25 cellular contexts compared by ENCODE assay signal in the genomic region with DNA sequence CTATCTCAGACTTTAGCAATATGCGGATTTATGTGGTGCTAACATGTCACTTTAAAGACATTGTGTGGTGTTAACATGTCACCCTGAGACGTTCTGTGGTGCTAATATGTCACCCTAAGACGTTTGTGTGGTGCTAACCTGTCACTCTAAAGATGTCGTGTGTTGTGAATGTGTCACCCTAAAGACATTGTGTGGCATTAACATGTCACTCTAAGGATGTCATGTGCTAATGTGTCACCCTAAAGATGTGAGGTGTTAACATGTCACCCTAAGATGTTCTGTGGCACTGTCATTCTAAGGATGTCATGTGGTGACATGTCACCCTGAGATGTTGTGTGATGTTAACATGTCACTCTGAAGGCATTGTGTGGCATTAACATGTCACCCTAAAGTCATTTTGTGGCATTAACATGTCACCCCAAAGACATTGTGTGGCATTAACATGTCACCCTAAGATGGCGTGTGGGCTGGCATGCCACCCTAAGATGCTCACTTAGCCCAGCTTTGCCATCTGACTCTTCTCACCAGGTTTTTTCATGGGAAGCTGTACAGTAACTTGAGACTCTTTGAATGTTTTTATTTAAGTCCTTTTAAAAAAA.
"Had no signal": no experiment of that assay in that cellular context is flagged by ENCODE, and none has a peak within 500 bp of the region (broad histone marks: within the 10 kb centered on the region; RNA-seq: fewer than 3 reads in every experiment).

No MANE protein-coding gene starts in this region.

- H3K27ac ChIP-seq: brain microvascular endothelial cell, SK-N-MC, VCaP had no signal

- H3K9me3 ChIP-seq: MG63 had no signal

- H3K36me3 Mint-ChIP-seq: activated naive CD4-positive, alpha-beta T cell treated with anti-CD3 and anti-CD28 coated beads, Interleukin-2, amount 10 ng/mL, durations not matched to agents 7 days and 5 days; activated naive CD8-positive, alpha-beta T cell treated with anti-CD3 and anti-CD28 coated beads for 36 hours had no signal

- H3K9me3 Mint-ChIP-seq: activated CD8-positive, alpha-beta T cell treated with anti-CD3 and anti-CD28 coated beads for 36 hours; activated naive CD4-positive, alpha-beta T cell treated with anti-CD3 and anti-CD28 coated beads, Interleukin-2, amount 10 ng/mL, durations not matched to agents 7 days and 5 days; activated naive CD8-positive, alpha-beta T cell treated with anti-CD3 and anti-CD28 coated beads for 36 hours; activated T-cell treated with anti-CD3 and anti-CD28 coated beads, Interleukin-2, amount 50 U/mL, for 72 hours; activated T-helper 2 cell treated with anti-CD3 and anti-CD28 coated beads, Interferon-gamma antibody, Interleukin-2, Interleukin-4, amounts not matched to agents 10 μg/mL and 5 μg/mL and 100 μg/mL, durations not matched to agents 14 hours and 24 hours and 36 hours; T-cell had no signal

- DNase-seq: activated CD4-positive, alpha-beta T cell treated with anti-CD3 and anti-CD28 coated beads, Interleukin-2, amount 50 U/mL, for 1 hour; activated CD4-positive, CD25-positive, alpha-beta regulatory T cell; activated CD8-positive, alpha-beta memory T cell treated with anti-CD3 and anti-CD28 coated beads, Interleukin-2, amount 50 U/mL, for 4 hours; activated CD8-positive, alpha-beta T cell treated with anti-CD3 and anti-CD28 coated beads for 36 hours; activated gamma-delta T cell treated with Interleukin-2 at 50 U/mL for 16 hours; activated naive CD4-positive, alpha-beta T cell treated with anti-CD3 and anti-CD28 coated beads, Interleukin-2, amount 10 ng/mL, durations not matched to agents 7 days and 5 days; activated naive CD8-positive, alpha-beta T cell treated with anti-CD3 and anti-CD28 coated beads for 36 hours; activated T-cell treated with anti-CD3 and anti-CD28 coated beads, Interleukin-2, amount 50 U/mL, for 72 hours; MG63; NCI-H1092 treated with DMSO at 0.1 percent for 48 hours; NCI-H1436; NCI-H1694 treated with DMSO at 0.1 percent for 48 hours; NCI-H2029 treated with DMSO at 0.1 percent for 48 hours; NCI-H446 treated with DMSO at 0.1 percent for 48 hours; NCI-H526; RPMI8226; T-cell; T-helper 2 cell; T1000 had no signal

- FAIRE-seq: TTC549 had no signal

- H3K36me3 ChIP-seq: brain microvascular endothelial cell, MG63 had no signal

- H3K4me3 Mint-ChIP-seq: activated CD8-positive, alpha-beta T cell treated with anti-CD3 and anti-CD28 coated beads for 36 hours; activated naive CD4-positive, alpha-beta T cell treated with anti-CD3 and anti-CD28 coated beads, Interleukin-2, amount 10 ng/mL, durations not matched to agents 7 days and 5 days; activated naive CD8-positive, alpha-beta T cell treated with anti-CD3 and anti-CD28 coated beads for 36 hours; activated T-cell treated with anti-CD3 and anti-CD28 coated beads, Interleukin-2, amount 50 U/mL, for 72 hours; T-cell had no signal

- H3K27ac Mint-ChIP-seq: activated CD8-positive, alpha-beta T cell treated with anti-CD3 and anti-CD28 coated beads for 36 hours; activated naive CD4-positive, alpha-beta T cell treated with anti-CD3 and anti-CD28 coated beads, Interleukin-2, amount 10 ng/mL, durations not matched to agents 7 days and 5 days; activated naive CD8-positive, alpha-beta T cell treated with anti-CD3 and anti-CD28 coated beads for 36 hours; activated T-cell treated with anti-CD3 and anti-CD28 coated beads, Interleukin-2, amount 50 U/mL, for 72 hours; activated T-helper 2 cell treated with anti-CD3 and anti-CD28 coated beads, Interferon-gamma antibody, Interleukin-2, Interleukin-4, amounts not matched to agents 10 μg/mL and 5 μg/mL and 100 μg/mL, durations not matched to agents 14 hours and 24 hours and 36 hours; T-cell had no signal

- ATAC-seq: activated CD8-positive, alpha-beta T cell treated with anti-CD3 and anti-CD28 coated beads for 36 hours; activated T-cell treated with anti-CD3 and anti-CD28 coated beads, Interleukin-2, amount 50 U/mL, for 72 hours; Right ventricle myocardium inferior; T-cell had no signal

- H3K4me1 Mint-ChIP-seq: activated naive CD4-positive, alpha-beta T cell treated with anti-CD3 and anti-CD28 coated beads, Interleukin-2, amount 10 ng/mL, durations not matched to agents 7 days and 5 days had no signal

- H3K27me3 Mint-ChIP-seq: activated CD8-positive, alpha-beta T cell treated with anti-CD3 and anti-CD28 coated beads for 36 hours; activated naive CD4-positive, alpha-beta T cell treated with anti-CD3 and anti-CD28 coated beads, Interleukin-2, amount 10 ng/mL, durations not matched to agents 7 days and 5 days; activated naive CD8-positive, alpha-beta T cell treated with anti-CD3 and anti-CD28 coated beads for 36 hours; T-cell had no signal

- H3K4me3 ChIP-seq: MG63, SK-N-MC had no signal

- H3K27me3 ChIP-seq: brain microvascular endothelial cell, MG63 had no signal
